1 cellular context compared by ENCODE assay signal in genomic region chr6:33677689-33678088, GRCh38.
TF ChIP-seq lines count a peak whose summit lies in the region.

No MANE protein-coding gene starts in this region.

TF ChIP-seq in K562, 482 proteins besides CTCF, POLR2A, EP300 and RAD21 (continued from another document):
- TF ChIP-seq KDM1A (IDR thresholded peaks at IDR 0.05) (0 out of 4 replicates have a peak, but pooled peaks of 1 of the 2 experiments have one; percentile 26), NR2C2 (CRISPR knock-in tag; IDR thresholded peaks at IDR 0.05) (peak; percentile 74; the same call in 1 of the 2 replicates), NR2C2 (tag; IDR thresholded peaks at IDR 0.05) (peak; percentile 82; the same call in 1 of the 2 replicates), MCM2 (IDR thresholded peaks at IDR 0.05; ENCODE audit: low read depth) (no peak), ZNF77 (CRISPR knock-in tag; IDR thresholded peaks at IDR 0.05) (no peak), ZNF12 (CRISPR knock-in tag; IDR thresholded peaks at IDR 0.05) (no peak), GATA2 (CRISPR knock-in tag; IDR thresholded peaks at IDR 0.05) (no peak), KLF1 (tag; IDR thresholded peaks at IDR 0.05) (no peak), TSHZ1 (CRISPR knock-in tag; IDR thresholded peaks at IDR 0.05) (no peak), MYNN (IDR thresholded peaks at IDR 0.05) (no peak), MYNN (CRISPR knock-in tag; IDR thresholded peaks at IDR 0.05) (no peak), SMC3 (conservative IDR thresholded peaks at IDR 0.05; ENCODE audit: insufficient read depth, low read depth, low read length) (no peak), E2F5 (CRISPR knock-in tag; IDR thresholded peaks at IDR 0.05) (no peak)
